8 cellular contexts compared by ENCODE assay signal in the genomic region with DNA sequence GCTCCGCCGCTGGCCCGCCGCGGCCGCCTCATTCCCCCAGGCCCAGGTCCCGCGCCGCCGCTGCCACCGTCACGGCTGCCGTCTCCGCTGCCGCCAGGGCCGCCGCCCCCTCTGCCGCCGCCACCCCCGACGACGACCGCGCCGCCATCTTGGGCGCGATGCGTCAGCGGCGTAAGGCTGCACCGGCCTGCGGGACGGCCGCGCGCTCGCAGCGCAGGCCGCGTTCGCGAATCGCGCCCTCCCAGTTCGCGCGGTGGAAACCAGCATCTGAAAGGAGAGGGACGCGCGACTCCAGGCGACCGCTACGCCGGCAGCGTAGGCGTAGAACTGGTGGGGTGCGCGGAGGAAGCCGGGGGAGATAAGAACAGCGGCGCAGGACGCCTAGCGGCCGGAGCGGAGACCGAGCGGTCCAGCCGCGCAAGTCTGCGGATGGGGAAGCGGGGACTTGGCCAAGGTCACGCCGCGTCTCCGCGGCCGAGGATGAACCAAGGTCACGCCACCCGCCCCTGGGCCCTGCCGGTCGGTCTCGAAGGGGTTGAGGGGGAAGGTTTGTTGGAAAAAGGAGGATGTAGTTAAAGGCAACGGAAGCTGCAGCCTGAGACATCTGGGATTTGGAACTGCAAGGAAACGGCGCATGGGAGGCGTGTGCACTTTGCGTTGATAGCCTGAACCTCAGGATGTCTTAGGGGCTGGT. TPM values are rescaled to one million over a fixed set of nuclear protein-coding genes. Genes with fewer than 3 reads are reported as not detected.
DNase-seq lines count a peak whose midpoint lies in the region; ATAC-seq and TF ChIP-seq lines count a peak whose summit lies in the region.

Gene NUDT3 (minus strand): TSS at position 173 of the 694 bp plus-strand sequence. CDS start 307 bp downstream, outside the sequence.

- DNase-seq in NCI-H1694 treated with DMSO at 0.1 percent for 48 hours (lab: John Stamatoyannopoulos, UW) (peak; percentile 78), T-helper 17 cell (peak; percentile 85 to 91 (median 90)), right cardiac atrium (peak; percentile 95 to 98 (median 98)), putamen (ENCODE audit: low spot score) (peak; percentile 96), vagina (ENCODE audit: extremely low spot score in 2 of 2) (peak in 1 of 2 donors; percentile 94)

- no peaks in the 10 kb centered on the region for H3K36me3 ChIP-seq in vagina

- intact Hi-C loops in right cardiac atrium (cut with DNase I): loop anchor here in 3 of 4 donors (2.0 to 10.0 kb wide), 5 partner anchors 58 to 145 kb away; partner anchors contain the start of gene SMIM29 (in 2 of the 3)
- intact Hi-C loops in vagina (cut with DNase I): loop anchor here (1.0 to 5.0 kb wide), 2 partner anchors 23 to 145 kb away; partner anchors contain the start of gene SMIM29

- H3K9me3 ChIP-seq in T-helper 17 cell (ENCODE audit: control insufficient read depth, low read length, poor library complexity, severe bottlenecking) (no peaks in the 10 kb centered on the region), right cardiac atrium (ENCODE audit: control insufficient read depth, low read length) (no peaks in the 10 kb centered on the region), vagina (no peaks in the 10 kb centered on the region)

- peak within 1 kb of the TSS; percentile 74 for H3K27ac Mint-ChIP-seq in T-helper 17 cell

- ATAC-seq in HG02938 (IDR thresholded peaks at IDR 0.05; ENCODE audit: unreplicated experiment): peak; percentile 74
- ATAC-seq in T-helper 17 cell: peak; percentile 87
- ATAC-seq in right cardiac atrium: peak; percentile 94 to 96

- H3K4me3 ChIP-seq in right cardiac atrium (ENCODE audit: low read length): peak within 1 kb of the TSS; percentile 71
- peak within 1 kb of the TSS; percentile 78 to 90 for H3K4me3 ChIP-seq in vagina

- TF ChIP-seq POLR2A in GM15510 (IDR thresholded peaks at IDR 0.05; ENCODE audit: borderline replicate concordance, extremely low read depth, insufficient read length) (peak; percentile 85), vagina (IDR thresholded peaks at IDR 0.05) (peak in 1 of 2 donors; percentile 75)

- H3K4me1 ChIP-seq in right cardiac atrium (ENCODE audit: control insufficient read depth, insufficient read depth, low read length) (no peaks in the 10 kb centered on the region), vagina (peaks cover 26% of the 10 kb centered on the region)

- under 1% methylated on average over 87 of the region's 87 CpGs for WGBS in right cardiac atrium

- peak; percentile 52 to 86 (median 59) for TF ChIP-seq CTCF in vagina (IDR thresholded peaks at IDR 0.05)

- H3K36me3 Mint-ChIP-seq in T-helper 17 cell (ENCODE audit: low read depth): no peaks in the 10 kb centered on the region

- no peaks in the 10 kb centered on the region for H3K27me3 Mint-ChIP-seq in T-helper 17 cell

- peak within 1 kb of the TSS; percentile 98 for H3K27ac ChIP-seq in angular gyrus (ENCODE audit: low read depth, low read length)
- peak within 1 kb of the TSS; percentile 68 for H3K27ac ChIP-seq in right cardiac atrium (ENCODE audit: low read length)
- peak within 1 kb of the TSS; percentile 92 for H3K27ac ChIP-seq in vagina

- no peaks in the 10 kb centered on the region for H3K27me3 ChIP-seq in right cardiac atrium (ENCODE audit: control insufficient read depth, insufficient read depth)
- H3K27me3 ChIP-seq in vagina: no peaks in the 10 kb centered on the region

- no peak within 1 kb of the TSS for H3K4me3 Mint-ChIP-seq in T-helper 17 cell

- H3K4me1 Mint-ChIP-seq in T-helper 17 cell: peaks cover 10% of the 10 kb centered on the region

RNA-seq across cellular contexts. Expression of gene NUDT3, which starts in this region (rescaled TPM):
- total RNA-seq in T-helper 17 cell (10 to 100 TPM; 21.1 to 23.2 TPM), right cardiac atrium (10 to 100 TPM; 44.6 to 67.1 (median 51.9) TPM), vagina (27.0 TPM)
- 22.0 TPM for polyA plus RNA-seq in right cardiac atrium
